In genomic region chr5:110623875-110624274, GRCh38 we compare ENCODE assay signal across 18 cellular contexts.
DNase-seq lines count a peak whose midpoint lies in the region; ATAC-seq, FAIRE-seq and TF ChIP-seq lines count a peak whose summit lies in the region.
"Had no signal": no experiment of that assay in that cellular context is flagged by ENCODE, and none has a peak within 500 bp of the region (broad histone marks: within the 10 kb centered on the region; RNA-seq: fewer than 3 reads in every experiment).

No MANE protein-coding gene starts in this region.

- H3K4me1 Mint-ChIP-seq in astrocyte (ENCODE audit: low read depth, unreplicated experiment) (peaks cover 3% of the 10 kb centered on the region), GM23338 (no peaks in the 10 kb centered on the region)

- H3K9me3 Mint-ChIP-seq in astrocyte (ENCODE audit: unreplicated experiment): no peaks in the 10 kb centered on the region
- no peaks in the 10 kb centered on the region for H3K9me3 Mint-ChIP-seq in GM23338

- FAIRE-seq in astrocyte (lab: Jason Lieb, UNC) (no peak), RCC 7860 (lab: Jason Lieb, UNC) (no peak)
- FAIRE-seq: K562 had no signal

- H3K79me2 ChIP-seq in astrocyte (ENCODE audit: insufficient read depth, low read length) (no peaks in the 10 kb centered on the region), GM23338 (replicated peaks; ENCODE audit: insufficient read depth) (no peaks in the 10 kb centered on the region)

- H3K4me2 ChIP-seq in astrocyte (ENCODE audit: low read length) (no peak overlapping the region), GM23338 (no peak overlapping the region)

- H3K9me3 ChIP-seq in astrocyte (ENCODE audit: insufficient read depth, low read depth, low read length): no peaks in the 10 kb centered on the region
- H3K9me3 ChIP-seq in adrenal gland (replicated peaks in 1 of 3): no peaks in the 10 kb centered on the region
- H3K9me3 ChIP-seq: HAP-1, SJCRH30 had no signal

- H3K4me1 ChIP-seq in astrocyte (ENCODE audit: insufficient read depth, low read length) (no peaks in the 10 kb centered on the region), GM23338 (ENCODE audit: insufficient read depth) (no peaks in the 10 kb centered on the region), adrenal gland (replicated peaks in 1 of 2) (peaks cover 0 to 9% of the 10 kb centered on the region in 2 donors)
- H3K4me1 ChIP-seq: HAP-1, SJCRH30 had no signal

- no peak for TF ChIP-seq POLR2A in adrenal gland (IDR thresholded peaks at IDR 0.05)

- no peaks in the 10 kb centered on the region for H3K36me3 Mint-ChIP-seq in astrocyte (ENCODE audit: low read depth, unreplicated experiment)
- no peaks in the 10 kb centered on the region for H3K36me3 Mint-ChIP-seq in GM23338 (ENCODE audit: low read depth)

- H3K4me3 ChIP-seq in astrocyte (ENCODE audit: insufficient read depth, low read depth, low read length) (no peak overlapping the region), fibroblast of the aortic adventitia (ENCODE audit: low read depth, low read length) (no peak overlapping the region), GM23338 (no peak overlapping the region), adrenal gland (no peak overlapping the region)
- H3K4me3 ChIP-seq: HAP-1, K562, SJCRH30 had no signal

- DNase-seq in NCI-H82 (lab: John Stamatoyannopoulos, UW): peak; percentile 40
- DNase-seq in NCI-H82 treated with DMSO at 0.1 percent for 48 hours (lab: John Stamatoyannopoulos, UW; ENCODE audit: unreplicated experiment): no peak
- DNase-seq in astrocyte (ENCODE audit: low read depth): peak; percentile 32
- peak; percentile 8 for DNase-seq in fibroblast of the aortic adventitia (ENCODE audit: low read depth)
- no peak for DNase-seq in RCC 7860 (ENCODE audit: low spot score)
- no peak for DNase-seq in GM23338 (ENCODE audit: low spot score)
- no peak for DNase-seq in adrenal gland
- DNase-seq in islet precursor cell: no peak
- DNase-seq: 8988T, EL, NCI-H1048, NCI-H2107, NCI-H446, NCI-H748 treated with DMSO at 0.1 percent for 48 hours, SJCRH30 had no signal

- no peak overlapping the region for H3K4me3 Mint-ChIP-seq in astrocyte (ENCODE audit: unreplicated experiment)
- no peak overlapping the region for H3K4me3 Mint-ChIP-seq in GM23338

- H2AFZ ChIP-seq in astrocyte (ENCODE audit: low read depth, low read length) (no peak overlapping the region), GM23338 (no peak overlapping the region)

- H3K36me3 ChIP-seq in astrocyte (ENCODE audit: insufficient read depth, low read length) (no peaks in the 10 kb centered on the region), GM23338 (ENCODE audit: insufficient read depth) (no peaks in the 10 kb centered on the region), adrenal gland (replicated peaks in 1 of 2) (no peaks in the 10 kb centered on the region)
- H3K36me3 ChIP-seq: HAP-1, SJCRH30 had no signal

- no peaks in the 10 kb centered on the region for H4K20me1 ChIP-seq in astrocyte (ENCODE audit: insufficient read depth, low read length)
- no peaks in the 10 kb centered on the region for H4K20me1 ChIP-seq in GM23338 (replicated peaks; ENCODE audit: insufficient read depth)

- intact Hi-C loops in adrenal gland (cut with DNase I): no loop called here

- no peaks in the 10 kb centered on the region for H3F3A ChIP-seq in GM23338 (replicated peaks; ENCODE audit: low read depth)

- no peak overlapping the region for H3K27ac ChIP-seq in astrocyte (ENCODE audit: low read depth, low read length)
- H3K27ac ChIP-seq in GM23338 (ENCODE audit: low read depth): no peak overlapping the region
- H3K27ac ChIP-seq in adrenal gland: no peak overlapping the region
- H3K27ac ChIP-seq: C4-2B, SJCRH30 had no signal

- no peak overlapping the region for H3K27ac Mint-ChIP-seq in astrocyte (ENCODE audit: unreplicated experiment)
- no peak overlapping the region for H3K27ac Mint-ChIP-seq in GM23338

- no peak overlapping the region for H3K9ac ChIP-seq in astrocyte (ENCODE audit: low read length)

- H3K9me2 ChIP-seq in GM23338 (ENCODE audit: insufficient read depth): no peaks in the 10 kb centered on the region

- H3K27me3 ChIP-seq in astrocyte (ENCODE audit: insufficient read depth, low read length) (no peaks in the 10 kb centered on the region), GM23338 (ENCODE audit: insufficient read depth) (no peaks in the 10 kb centered on the region), adrenal gland (no peaks in the 10 kb centered on the region)
- H3K27me3 ChIP-seq: SJCRH30 had no signal

- TF ChIP-seq CTCF in astrocyte (IDR thresholded peaks at IDR 0.05; ENCODE audit: insufficient read depth, low read depth, low read length) (no peak), fibroblast of the aortic adventitia (IDR thresholded peaks at IDR 0.05; ENCODE audit: insufficient read depth, low read length) (no peak), GM23338 (conservative IDR thresholded peaks at IDR 0.05; ENCODE audit: low read depth in 2 of 2) (no peak), adrenal gland (IDR thresholded peaks at IDR 0.05) (no peak)

- ATAC-seq in GM23338: no peak
- ATAC-seq: K562 had no signal

- H3K27me3 Mint-ChIP-seq in astrocyte (ENCODE audit: low read depth, unreplicated experiment) (no peaks in the 10 kb centered on the region), GM23338 (ENCODE audit: insufficient read depth, low read depth, poor library complexity) (no peaks in the 10 kb centered on the region)

TF ChIP-seq in GM23338, 12 proteins besides CTCF, POLR2A, EP300 and RAD21 (continues in another document):
- TF ChIP-seq EZH2phosphoT487 (IDR thresholded peaks at IDR 0.05; ENCODE audit: unreplicated experiment): no peak
- no peak for TF ChIP-seq ZNF462 (CRISPR knock-in tag; IDR thresholded peaks at IDR 0.05)
- no peak for TF ChIP-seq ZNF114 (CRISPR knock-in tag; IDR thresholded peaks at IDR 0.05)

Comparison
In these comparisons a context has a peak if more than half of its experiments do, and no peak if none do; other contexts are left out.
1. DNase-seq: peak in NCI-H82 (single experiment), astrocyte (single experiment) and fibroblast of the aortic adventitia (single experiment); none in NCI-H82 treated with DMSO at 0.1 percent for 48 hours (single experiment), RCC 7860 (single experiment), GM23338 (single experiment), adrenal gland (0 of 7) and islet precursor cell (single experiment).